1 cellular context compared by ENCODE assay signal in the genomic region with DNA sequence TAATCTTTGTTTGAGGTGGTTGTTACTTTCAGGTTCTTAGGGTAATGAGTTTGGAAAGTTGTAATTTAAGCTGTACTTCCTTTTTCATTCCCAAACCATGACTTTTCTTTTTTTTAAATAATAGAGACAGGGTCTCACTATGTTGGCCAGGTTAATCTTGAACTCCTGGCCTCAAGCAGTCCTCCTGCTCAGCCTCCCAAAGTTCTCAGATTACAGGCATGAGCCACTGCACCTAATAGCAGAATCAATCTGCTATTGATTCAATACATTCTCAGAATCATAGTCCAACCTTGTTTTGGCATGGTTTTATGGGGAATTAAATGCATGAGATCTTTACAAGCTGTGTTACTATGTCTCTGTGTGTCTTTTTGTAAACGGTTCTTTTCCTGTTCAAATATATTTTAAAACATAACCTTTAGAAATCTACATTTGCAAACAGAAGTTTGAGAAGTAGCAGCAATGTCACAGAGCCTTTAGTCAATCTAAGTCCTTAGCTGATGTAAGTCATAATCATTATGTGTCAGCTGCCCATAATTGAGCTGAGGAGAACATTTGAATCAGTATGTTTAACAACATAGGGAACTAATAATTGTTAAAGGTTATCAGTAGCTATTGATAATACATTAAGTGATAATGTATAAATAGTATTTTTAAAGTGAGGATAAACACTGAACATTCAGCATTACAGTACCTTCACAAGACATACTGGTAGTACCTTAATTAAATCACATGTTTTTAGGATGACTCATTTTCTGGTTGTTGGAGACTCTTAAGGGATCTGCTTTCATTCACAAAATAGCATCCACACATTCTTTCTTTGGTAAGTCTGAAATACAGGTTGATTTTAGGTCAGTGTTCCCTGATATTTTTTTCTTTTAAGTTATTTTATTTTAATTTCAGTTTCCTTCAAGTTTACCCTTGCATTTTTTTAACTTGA.
A peak's percentile ranks its signal among the peaks of the same experiment; 100 is the strongest.
TF ChIP-seq lines count a peak whose summit lies in the region.

No MANE protein-coding gene starts in this region.

TF ChIP-seq in K562, 482 proteins besides CTCF, POLR2A, EP300 and RAD21:
- TF ChIP-seq, protein P1, sequence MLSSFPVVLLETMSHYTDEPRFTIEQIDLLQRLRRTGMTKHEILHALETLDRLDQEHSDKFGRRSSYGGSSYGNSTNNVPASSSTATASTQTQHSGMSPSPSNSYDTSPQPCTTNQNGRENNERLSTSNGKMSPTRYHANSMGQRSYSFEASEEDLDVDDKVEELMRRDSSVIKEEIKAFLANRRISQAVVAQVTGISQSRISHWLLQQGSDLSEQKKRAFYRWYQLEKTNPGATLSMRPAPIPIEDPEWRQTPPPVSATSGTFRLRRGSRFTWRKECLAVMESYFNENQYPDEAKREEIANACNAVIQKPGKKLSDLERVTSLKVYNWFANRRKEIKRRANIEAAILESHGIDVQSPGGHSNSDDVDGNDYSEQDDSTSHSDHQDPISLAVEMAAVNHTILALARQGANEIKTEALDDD (IDR thresholded peaks at IDR 0.05): no peak
- TF ChIP-seq ZNF121 (CRISPR knock-in tag; conservative IDR thresholded peaks at IDR 0.05): peak; percentile 72
- TF ChIP-seq HDAC6 (IDR thresholded peaks at IDR 0.05; ENCODE audit: low read depth, low read length): no peak
- TF ChIP-seq, protein P2, sequence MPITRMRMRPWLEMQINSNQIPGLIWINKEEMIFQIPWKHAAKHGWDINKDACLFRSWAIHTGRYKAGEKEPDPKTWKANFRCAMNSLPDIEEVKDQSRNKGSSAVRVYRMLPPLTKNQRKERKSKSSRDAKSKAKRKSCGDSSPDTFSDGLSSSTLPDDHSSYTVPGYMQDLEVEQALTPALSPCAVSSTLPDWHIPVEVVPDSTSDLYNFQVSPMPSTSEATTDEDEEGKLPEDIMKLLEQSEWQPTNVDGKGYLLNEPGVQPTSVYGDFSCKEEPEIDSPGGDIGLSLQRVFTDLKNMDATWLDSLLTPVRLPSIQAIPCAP (CRISPR knock-in tag; IDR thresholded peaks at IDR 0.05; ENCODE audit: borderline replicate concordance): no peak
- TF ChIP-seq FOSL1 (tag; conservative IDR thresholded peaks at IDR 0.05): peak; percentile 62
- TF ChIP-seq LARP7 (IDR thresholded peaks at IDR 0.05): no peak
- TF ChIP-seq GABPB2 (CRISPR knock-in tag; conservative IDR thresholded peaks at IDR 0.05): no peak
- no peak for TF ChIP-seq MAZ (CRISPR knock-in tag; conservative IDR thresholded peaks at IDR 0.05 in 1 of 2, IDR thresholded peaks at IDR 0.05 in 1 of 2)
- TF ChIP-seq RAD51 (IDR thresholded peaks at IDR 0.05; ENCODE audit: borderline replicate concordance, low read depth): no peak
- TF ChIP-seq, protein P3, sequence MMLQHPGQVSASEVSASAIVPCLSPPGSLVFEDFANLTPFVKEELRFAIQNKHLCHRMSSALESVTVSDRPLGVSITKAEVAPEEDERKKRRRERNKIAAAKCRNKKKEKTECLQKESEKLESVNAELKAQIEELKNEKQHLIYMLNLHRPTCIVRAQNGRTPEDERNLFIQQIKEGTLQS (IDR thresholded peaks at IDR 0.05): peak; percentile 76
- TF ChIP-seq, protein P3 (CRISPR knock-in tag; conservative IDR thresholded peaks at IDR 0.05): no peak
- TF ChIP-seq ZNF24 (IDR thresholded peaks at IDR 0.05): no peak
- TF ChIP-seq DMBX1 (CRISPR knock-in tag; IDR thresholded peaks at IDR 0.05; ENCODE audit: borderline replicate concordance): no peak
- TF ChIP-seq ZZZ3 (IDR thresholded peaks at IDR 0.05): no peak
- TF ChIP-seq XRCC4 (IDR thresholded peaks at IDR 0.05; ENCODE audit: extremely low read depth, insufficient read depth, insufficient read length): no peak
- peak; percentile 30 for TF ChIP-seq RBM25 (IDR thresholded peaks at IDR 0.05; ENCODE audit: low read depth, low read length, severe bottlenecking)
- no peak for TF ChIP-seq ZNF408 (CRISPR knock-in tag; IDR thresholded peaks at IDR 0.05; ENCODE audit: low read depth)
- no peak for TF ChIP-seq OTX1 (CRISPR knock-in tag; IDR thresholded peaks at IDR 0.05)
- no peak for TF ChIP-seq ZNF586 (CRISPR knock-in tag; conservative IDR thresholded peaks at IDR 0.05)
- peak; percentile 68; the same call in 1 of the 2 replicates for TF ChIP-seq JUND (IDR thresholded peaks at IDR 0.05; ENCODE audit: borderline replicate concordance, low read depth, low read length)
- no peak for TF ChIP-seq JUND (tag; IDR thresholded peaks at IDR 0.05; ENCODE audit: borderline replicate concordance, low read depth, low read length)
- no peak for TF ChIP-seq SREBF2 (CRISPR knock-in tag; IDR thresholded peaks at IDR 0.05)
- TF ChIP-seq TCF7 (IDR thresholded peaks at IDR 0.05; ENCODE audit: borderline replicate concordance): no peak
- TF ChIP-seq, protein P4, sequence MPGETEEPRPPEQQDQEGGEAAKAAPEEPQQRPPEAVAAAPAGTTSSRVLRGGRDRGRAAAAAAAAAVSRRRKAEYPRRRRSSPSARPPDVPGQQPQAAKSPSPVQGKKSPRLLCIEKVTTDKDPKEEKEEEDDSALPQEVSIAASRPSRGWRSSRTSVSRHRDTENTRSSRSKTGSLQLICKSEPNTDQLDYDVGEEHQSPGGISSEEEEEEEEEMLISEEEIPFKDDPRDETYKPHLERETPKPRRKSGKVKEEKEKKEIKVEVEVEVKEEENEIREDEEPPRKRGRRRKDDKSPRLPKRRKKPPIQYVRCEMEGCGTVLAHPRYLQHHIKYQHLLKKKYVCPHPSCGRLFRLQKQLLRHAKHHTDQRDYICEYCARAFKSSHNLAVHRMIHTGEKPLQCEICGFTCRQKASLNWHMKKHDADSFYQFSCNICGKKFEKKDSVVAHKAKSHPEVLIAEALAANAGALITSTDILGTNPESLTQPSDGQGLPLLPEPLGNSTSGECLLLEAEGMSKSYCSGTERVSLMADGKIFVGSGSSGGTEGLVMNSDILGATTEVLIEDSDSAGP (CRISPR knock-in tag; IDR thresholded peaks at IDR 0.05): no peak
- TF ChIP-seq IFI16 (CRISPR knock-in tag; IDR thresholded peaks at IDR 0.05): no peak
- TF ChIP-seq ZNF445 (CRISPR knock-in tag; IDR thresholded peaks at IDR 0.05; ENCODE audit: low read depth): no peak
- TF ChIP-seq MEIS2 (IDR thresholded peaks at IDR 0.05; ENCODE audit: partially characterized antibody): no peak
- no peak for TF ChIP-seq SETDB1 (IDR thresholded peaks at IDR 0.05; ENCODE audit: low read length)
